1 cellular context compared by ENCODE assay signal in the genomic region with DNA sequence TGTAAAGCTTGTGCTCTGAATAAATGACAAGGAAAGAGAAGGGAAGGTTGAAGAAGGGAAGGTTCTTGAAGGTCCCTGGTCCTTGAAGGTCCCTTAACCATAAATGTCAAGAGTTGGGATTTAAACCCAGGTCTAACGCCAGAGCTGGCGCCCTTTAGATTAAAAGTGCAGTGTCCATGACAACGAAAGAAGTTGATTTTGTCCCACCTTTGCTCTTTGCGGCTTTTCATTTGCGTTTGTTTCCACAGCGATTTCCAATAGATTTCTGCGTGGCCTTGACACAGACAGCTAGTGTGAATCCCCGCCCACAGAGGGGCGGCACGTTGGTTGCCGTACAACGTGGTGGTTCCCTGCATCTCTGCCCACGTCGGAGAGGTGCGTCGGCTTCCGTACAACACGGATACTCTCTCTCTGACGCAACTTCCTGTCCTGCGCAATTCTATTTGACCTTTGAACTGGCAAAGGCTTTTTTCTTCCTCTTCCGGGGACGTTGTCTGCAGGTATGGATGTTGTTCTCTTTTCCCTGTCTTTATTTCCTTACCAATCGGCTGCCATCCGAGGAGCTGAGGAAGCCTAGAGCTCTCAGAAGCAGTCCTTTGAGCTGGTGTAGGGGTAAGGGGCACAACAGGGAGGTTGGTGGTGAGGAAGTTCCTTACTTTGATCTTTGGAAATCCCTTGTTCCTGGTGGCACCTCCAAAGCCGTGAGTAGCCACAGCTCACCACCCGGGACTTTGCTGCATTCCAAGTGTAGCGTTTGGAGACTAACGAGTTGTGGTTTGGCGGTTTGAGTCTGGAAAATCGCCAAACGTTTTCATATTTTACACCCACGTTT.
TF ChIP-seq lines count a peak whose summit lies in the region.

A gene (plus strand): TSS at position 476 of the 832 bp plus-strand sequence. CDS start 1,384 bp downstream, outside the sequence.

TF ChIP-seq in H1, 55 proteins besides CTCF, POLR2A, EP300 and RAD21 (continued from another document):
- TF ChIP-seq RFX5 (IDR thresholded peaks at IDR 0.05; ENCODE audit: borderline replicate concordance, low read depth, low read length) (no peak), HDAC2 (IDR thresholded peaks at IDR 0.05; ENCODE audit: borderline replicate concordance in 1 of 2, low read depth in 2 of 2, low read length in 2 of 2) (no peak), BRCA1 (IDR thresholded peaks at IDR 0.05; ENCODE audit: low read depth, low read length) (no peak), CEBPB (IDR thresholded peaks at IDR 0.05; ENCODE audit: low read depth, low read length) (peak; percentile 89), EZH2 (IDR thresholded peaks at IDR 0.05; ENCODE audit: low read depth, low read length, severe bottlenecking) (no peak), POLR2AphosphoS5 (IDR thresholded peaks at IDR 0.05; ENCODE audit: low read depth, low read length) (peak; percentile 89), SP4 (IDR thresholded peaks at IDR 0.05; ENCODE audit: low read length) (peak; percentile 84; the same call in 1 of the 2 replicates), RXRA (IDR thresholded peaks at IDR 0.05; ENCODE audit: insufficient read depth, low read depth, low read length) (no peak), GABPA (IDR thresholded peaks at IDR 0.05; ENCODE audit: borderline replicate concordance, insufficient read depth, low read length) (peak; percentile 87), CHD1 (IDR thresholded peaks at IDR 0.05; ENCODE audit: low read depth, low read length) (no peak), SIRT6 (IDR thresholded peaks at IDR 0.05; ENCODE audit: low read length) (no peak), SRF (IDR thresholded peaks at IDR 0.05; ENCODE audit: low read depth, low read length) (no peak), GTF2F1 (IDR thresholded peaks at IDR 0.05; ENCODE audit: borderline replicate concordance, low read depth, low read length) (no peak), TAF7 (optimal IDR thresholded peaks at IDR 0.05; ENCODE audit: borderline replicate concordance, low read depth, low read length) (peak; percentile 97), POU5F1 (IDR thresholded peaks at IDR 0.05; ENCODE audit: low read depth, low read length) (no peak), YY1 (IDR thresholded peaks at IDR 0.05; ENCODE audit: low read depth, low read length) (peak; percentile 98), TEAD4 (IDR thresholded peaks at IDR 0.05; ENCODE audit: low read depth, low read length) (0 out of 2 replicates have a peak, but pooled peaks have one; percentile 22), TAF1 (IDR thresholded peaks at IDR 0.05; ENCODE audit: low read depth, low read length) (peak; percentile 97), JUN (IDR thresholded peaks at IDR 0.05; ENCODE audit: low read depth, low read length) (no peak), BACH1 (IDR thresholded peaks at IDR 0.05; ENCODE audit: low read length) (peak; percentile 2; the same call in 1 of the 2 replicates), SP2 (IDR thresholded peaks at IDR 0.05; ENCODE audit: low read length) (peak; percentile 15; the same call in 1 of the 2 replicates), SP1 (IDR thresholded peaks at IDR 0.05; ENCODE audit: low read depth, low read length) (0 out of 2 replicates have a peak, but pooled peaks have one; percentile 12), SAP30 (IDR thresholded peaks at IDR 0.05; ENCODE audit: insufficient read depth, insufficient replicate concordance, low read length) (no peak), EGR1 (IDR thresholded peaks at IDR 0.05; ENCODE audit: borderline replicate concordance, low read depth, low read length) (peak; percentile 37; the same call in 1 of the 2 replicates), JUND (IDR thresholded peaks at IDR 0.05; ENCODE audit: low read length) (peak; percentile 34; the same call in 1 of the 2 replicates), BCL11A (IDR thresholded peaks at IDR 0.05; ENCODE audit: low read depth in 2 of 2, low read length in 2 of 2) (no peak), RBBP5 (IDR thresholded peaks at IDR 0.05; ENCODE audit: borderline replicate concordance, low read depth, low read length) (no peak), TBP (IDR thresholded peaks at IDR 0.05; ENCODE audit: low read depth, low read length) (peak; percentile 96), PHF8 (conservative IDR thresholded peaks at IDR 0.05; ENCODE audit: low read depth, low read length) (peak; percentile 94), SIN3A (conservative IDR thresholded peaks at IDR 0.05 in 1 of 2, IDR thresholded peaks at IDR 0.05 in 1 of 2; ENCODE audit: low read depth in 1 of 2, low read length in 2 of 2) (peak in 1 of 2 experiments; percentile 72; a peak in 2 of 4 replicates)
- TF ChIP-seq, protein P1, sequence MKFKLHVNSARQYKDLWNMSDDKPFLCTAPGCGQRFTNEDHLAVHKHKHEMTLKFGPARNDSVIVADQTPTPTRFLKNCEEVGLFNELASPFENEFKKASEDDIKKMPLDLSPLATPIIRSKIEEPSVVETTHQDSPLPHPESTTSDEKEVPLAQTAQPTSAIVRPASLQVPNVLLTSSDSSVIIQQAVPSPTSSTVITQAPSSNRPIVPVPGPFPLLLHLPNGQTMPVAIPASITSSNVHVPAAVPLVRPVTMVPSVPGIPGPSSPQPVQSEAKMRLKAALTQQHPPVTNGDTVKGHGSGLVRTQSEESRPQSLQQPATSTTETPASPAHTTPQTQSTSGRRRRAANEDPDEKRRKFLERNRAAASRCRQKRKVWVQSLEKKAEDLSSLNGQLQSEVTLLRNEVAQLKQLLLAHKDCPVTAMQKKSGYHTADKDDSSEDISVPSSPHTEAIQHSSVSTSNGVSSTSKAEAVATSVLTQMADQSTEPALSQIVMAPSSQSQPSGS (IDR thresholded peaks at IDR 0.05; ENCODE audit: low read length), result peak; percentile 60; the same call in 1 of the 2 replicates
- TF ChIP-seq, protein P2, sequence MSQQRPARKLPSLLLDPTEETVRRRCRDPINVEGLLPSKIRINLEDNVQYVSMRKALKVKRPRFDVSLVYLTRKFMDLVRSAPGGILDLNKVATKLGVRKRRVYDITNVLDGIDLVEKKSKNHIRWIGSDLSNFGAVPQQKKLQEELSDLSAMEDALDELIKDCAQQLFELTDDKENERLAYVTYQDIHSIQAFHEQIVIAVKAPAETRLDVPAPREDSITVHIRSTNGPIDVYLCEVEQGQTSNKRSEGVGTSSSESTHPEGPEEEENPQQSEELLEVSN (IDR thresholded peaks at IDR 0.05), result peak; percentile 22; the same call in 1 of the 2 replicates
- TF ChIP-seq, protein P3, sequence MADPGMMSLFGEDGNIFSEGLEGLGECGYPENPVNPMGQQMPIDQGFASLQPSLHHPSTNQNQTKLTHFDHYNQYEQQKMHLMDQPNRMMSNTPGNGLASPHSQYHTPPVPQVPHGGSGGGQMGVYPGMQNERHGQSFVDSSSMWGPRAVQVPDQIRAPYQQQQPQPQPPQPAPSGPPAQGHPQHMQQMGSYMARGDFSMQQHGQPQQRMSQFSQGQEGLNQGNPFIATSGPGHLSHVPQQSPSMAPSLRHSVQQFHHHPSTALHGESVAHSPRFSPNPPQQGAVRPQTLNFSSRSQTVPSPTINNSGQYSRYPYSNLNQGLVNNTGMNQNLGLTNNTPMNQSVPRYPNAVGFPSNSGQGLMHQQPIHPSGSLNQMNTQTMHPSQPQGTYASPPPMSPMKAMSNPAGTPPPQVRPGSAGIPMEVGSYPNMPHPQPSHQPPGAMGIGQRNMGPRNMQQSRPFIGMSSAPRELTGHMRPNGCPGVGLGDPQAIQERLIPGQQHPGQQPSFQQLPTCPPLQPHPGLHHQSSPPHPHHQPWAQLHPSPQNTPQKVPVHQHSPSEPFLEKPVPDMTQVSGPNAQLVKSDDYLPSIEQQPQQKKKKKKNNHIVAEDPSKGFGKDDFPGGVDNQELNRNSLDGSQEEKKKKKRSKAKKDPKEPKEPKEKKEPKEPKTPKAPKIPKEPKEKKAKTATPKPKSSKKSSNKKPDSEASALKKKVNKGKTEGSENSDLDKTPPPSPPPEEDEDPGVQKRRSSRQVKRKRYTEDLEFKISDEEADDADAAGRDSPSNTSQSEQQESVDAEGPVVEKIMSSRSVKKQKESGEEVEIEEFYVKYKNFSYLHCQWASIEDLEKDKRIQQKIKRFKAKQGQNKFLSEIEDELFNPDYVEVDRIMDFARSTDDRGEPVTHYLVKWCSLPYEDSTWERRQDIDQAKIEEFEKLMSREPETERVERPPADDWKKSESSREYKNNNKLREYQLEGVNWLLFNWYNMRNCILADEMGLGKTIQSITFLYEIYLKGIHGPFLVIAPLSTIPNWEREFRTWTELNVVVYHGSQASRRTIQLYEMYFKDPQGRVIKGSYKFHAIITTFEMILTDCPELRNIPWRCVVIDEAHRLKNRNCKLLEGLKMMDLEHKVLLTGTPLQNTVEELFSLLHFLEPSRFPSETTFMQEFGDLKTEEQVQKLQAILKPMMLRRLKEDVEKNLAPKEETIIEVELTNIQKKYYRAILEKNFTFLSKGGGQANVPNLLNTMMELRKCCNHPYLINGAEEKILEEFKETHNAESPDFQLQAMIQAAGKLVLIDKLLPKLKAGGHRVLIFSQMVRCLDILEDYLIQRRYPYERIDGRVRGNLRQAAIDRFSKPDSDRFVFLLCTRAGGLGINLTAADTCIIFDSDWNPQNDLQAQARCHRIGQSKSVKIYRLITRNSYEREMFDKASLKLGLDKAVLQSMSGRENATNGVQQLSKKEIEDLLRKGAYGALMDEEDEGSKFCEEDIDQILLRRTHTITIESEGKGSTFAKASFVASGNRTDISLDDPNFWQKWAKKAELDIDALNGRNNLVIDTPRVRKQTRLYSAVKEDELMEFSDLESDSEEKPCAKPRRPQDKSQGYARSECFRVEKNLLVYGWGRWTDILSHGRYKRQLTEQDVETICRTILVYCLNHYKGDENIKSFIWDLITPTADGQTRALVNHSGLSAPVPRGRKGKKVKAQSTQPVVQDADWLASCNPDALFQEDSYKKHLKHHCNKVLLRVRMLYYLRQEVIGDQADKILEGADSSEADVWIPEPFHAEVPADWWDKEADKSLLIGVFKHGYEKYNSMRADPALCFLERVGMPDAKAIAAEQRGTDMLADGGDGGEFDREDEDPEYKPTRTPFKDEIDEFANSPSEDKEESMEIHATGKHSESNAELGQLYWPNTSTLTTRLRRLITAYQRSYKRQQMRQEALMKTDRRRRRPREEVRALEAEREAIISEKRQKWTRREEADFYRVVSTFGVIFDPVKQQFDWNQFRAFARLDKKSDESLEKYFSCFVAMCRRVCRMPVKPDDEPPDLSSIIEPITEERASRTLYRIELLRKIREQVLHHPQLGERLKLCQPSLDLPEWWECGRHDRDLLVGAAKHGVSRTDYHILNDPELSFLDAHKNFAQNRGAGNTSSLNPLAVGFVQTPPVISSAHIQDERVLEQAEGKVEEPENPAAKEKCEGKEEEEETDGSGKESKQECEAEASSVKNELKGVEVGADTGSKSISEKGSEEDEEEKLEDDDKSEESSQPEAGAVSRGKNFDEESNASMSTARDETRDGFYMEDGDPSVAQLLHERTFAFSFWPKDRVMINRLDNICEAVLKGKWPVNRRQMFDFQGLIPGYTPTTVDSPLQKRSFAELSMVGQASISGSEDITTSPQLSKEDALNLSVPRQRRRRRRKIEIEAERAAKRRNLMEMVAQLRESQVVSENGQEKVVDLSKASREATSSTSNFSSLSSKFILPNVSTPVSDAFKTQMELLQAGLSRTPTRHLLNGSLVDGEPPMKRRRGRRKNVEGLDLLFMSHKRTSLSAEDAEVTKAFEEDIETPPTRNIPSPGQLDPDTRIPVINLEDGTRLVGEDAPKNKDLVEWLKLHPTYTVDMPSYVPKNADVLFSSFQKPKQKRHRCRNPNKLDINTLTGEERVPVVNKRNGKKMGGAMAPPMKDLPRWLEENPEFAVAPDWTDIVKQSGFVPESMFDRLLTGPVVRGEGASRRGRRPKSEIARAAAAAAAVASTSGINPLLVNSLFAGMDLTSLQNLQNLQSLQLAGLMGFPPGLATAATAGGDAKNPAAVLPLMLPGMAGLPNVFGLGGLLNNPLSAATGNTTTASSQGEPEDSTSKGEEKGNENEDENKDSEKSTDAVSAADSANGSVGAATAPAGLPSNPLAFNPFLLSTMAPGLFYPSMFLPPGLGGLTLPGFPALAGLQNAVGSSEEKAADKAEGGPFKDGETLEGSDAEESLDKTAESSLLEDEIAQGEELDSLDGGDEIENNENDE (IDR thresholded peaks at IDR 0.05; ENCODE audit: insufficient replicate concordance, low read length), result no peak
- TF ChIP-seq, protein P4, sequence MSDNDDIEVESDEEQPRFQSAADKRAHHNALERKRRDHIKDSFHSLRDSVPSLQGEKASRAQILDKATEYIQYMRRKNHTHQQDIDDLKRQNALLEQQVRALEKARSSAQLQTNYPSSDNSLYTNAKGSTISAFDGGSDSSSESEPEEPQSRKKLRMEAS (IDR thresholded peaks at IDR 0.05), result no peak; the same call in 1 of the 2 replicates
